In genomic region chr1:26177182-26177684, GRCh38 we compare ENCODE assay signal across 10 cellular contexts. TPM values are rescaled to one million over a fixed set of nuclear protein-coding genes. Genes with fewer than 3 reads are reported as not detected.
DNase-seq lines count a peak whose midpoint lies in the region; ATAC-seq and TF ChIP-seq lines count a peak whose summit lies in the region.
"Had no signal": no experiment of that assay in that cellular context is flagged by ENCODE, and none has a peak within 500 bp of the region (broad histone marks: within the 10 kb centered on the region; RNA-seq: fewer than 3 reads in every experiment).

TSS of gene CNKSR1 (plus strand) at chr1:26177491. CDS start at chr1:26177548, 57 bp downstream.

- H3K4me3 Mint-ChIP-seq in activated naive CD4-positive, alpha-beta T cell treated with anti-CD3 and anti-CD28 coated beads, Interleukin-2, amount 10 ng/mL, durations not matched to agents 7 days and 5 days = peak within 1 kb of the TSS; percentile 66
- peak within 1 kb of the TSS; percentile 56 for H3K4me3 Mint-ChIP-seq in activated CD4-positive, alpha-beta memory T cell treated with anti-CD3 and anti-CD28 coated beads for 36 hours
- H3K4me3 Mint-ChIP-seq: B cell had no signal

- DNase-seq in activated naive CD4-positive, alpha-beta T cell treated with anti-CD3 and anti-CD28 coated beads, Interleukin-2, amount 10 ng/mL, durations not matched to agents 7 days and 5 days = no peak
- DNase-seq in activated naive CD4-positive, alpha-beta T cell treated with Interleukin-2 at 50 U/mL for 16 hours = no peak
- no peak for DNase-seq in activated CD4-positive, alpha-beta memory T cell treated with anti-CD3 and anti-CD28 coated beads for 36 hours
- DNase-seq in left colon (peak; percentile 88 to 93), upper lobe of left lung (peak; percentile 90 to 91), GM03348 (ENCODE audit: low spot score) (no peak), tibial artery (no peak)
- DNase-seq: activated T-cell treated with anti-CD3 and anti-CD28 coated beads, Interleukin-2, amount 50 U/mL, for 48 hours had no signal

- H3K27me3 Mint-ChIP-seq in activated naive CD4-positive, alpha-beta T cell treated with anti-CD3 and anti-CD28 coated beads, Interleukin-2, amount 10 ng/mL, durations not matched to agents 7 days and 5 days = peaks cover 6% of the 10 kb centered on the region
- H3K27me3 Mint-ChIP-seq in activated CD4-positive, alpha-beta memory T cell treated with anti-CD3 and anti-CD28 coated beads for 36 hours = no peaks in the 10 kb centered on the region
- H3K27me3 Mint-ChIP-seq: B cell had no signal

- H3K4me3 ChIP-seq in upper lobe of left lung (peak within 1 kb of the TSS in 3 of 4 donors; percentile 41 to 42 (median 42)), tibial artery (no peak within 1 kb of the TSS)

- TF ChIP-seq EP300 in upper lobe of left lung (IDR thresholded peaks at IDR 0.05) = no peak

- H3K27ac Mint-ChIP-seq in activated naive CD4-positive, alpha-beta T cell treated with anti-CD3 and anti-CD28 coated beads, Interleukin-2, amount 10 ng/mL, durations not matched to agents 7 days and 5 days = no peak within 1 kb of the TSS
- no peak within 1 kb of the TSS for H3K27ac Mint-ChIP-seq in activated CD4-positive, alpha-beta memory T cell treated with anti-CD3 and anti-CD28 coated beads for 36 hours
- H3K27ac Mint-ChIP-seq: B cell had no signal

- no peaks in the 10 kb centered on the region for H3K36me3 Mint-ChIP-seq in activated naive CD4-positive, alpha-beta T cell treated with anti-CD3 and anti-CD28 coated beads, Interleukin-2, amount 10 ng/mL, durations not matched to agents 7 days and 5 days
- H3K36me3 Mint-ChIP-seq in activated CD4-positive, alpha-beta memory T cell treated with anti-CD3 and anti-CD28 coated beads for 36 hours = peaks cover 2% of the 10 kb centered on the region

- peak within 1 kb of the TSS; percentile 41 to 74 (median 58) for H3K27ac ChIP-seq in upper lobe of left lung
- no peak within 1 kb of the TSS for H3K27ac ChIP-seq in tibial artery

- peak in 2 of 4 donors; percentile 40 to 66 for TF ChIP-seq POLR2A in upper lobe of left lung (IDR thresholded peaks at IDR 0.05)

- peak; percentile 95 for ATAC-seq in left colon
- peak; percentile 81 to 95 for ATAC-seq in upper lobe of left lung (ENCODE audit: low FRiP score in 2 of 2)
- ATAC-seq in GM18858 (IDR thresholded peaks at IDR 0.05; ENCODE audit: unreplicated experiment) = no peak

- CTCF ChIA-PET in activated naive CD4-positive, alpha-beta T cell treated with anti-CD3 and anti-CD28 coated beads, Interleukin-2, amount 10 ng/mL, durations not matched to agents 7 days and 5 days (lab: Charles Lee) = interaction anchor here (1.2 kb wide), 1 partner anchor 99 kb away, joined by 4 read pairs; no protein-coding TSS in a partner anchor
- CTCF ChIA-PET in activated CD4-positive, alpha-beta memory T cell treated with anti-CD3 and anti-CD28 coated beads for 36 hours (lab: Charles Lee) = interaction anchor here (3.0 kb wide), 1 partner anchor 32 kb away, joined by 9 read pairs; no protein-coding TSS in a partner anchor

- intact Hi-C loops in activated CD4-positive, alpha-beta memory T cell treated with anti-CD3 and anti-CD28 coated beads for 36 hours (cut with micrococcal nuclease) = no loop called here
- intact Hi-C loops in left colon (cut with DNase I, micrococcal nuclease) (loop anchor here in 1 of 2 donors (10.0 kb wide), 1 partner anchor 58 kb away; the partner anchor contains the start of gene CEP85), tibial artery (cut with DNase I; ENCODE audit: low total_unique reads) (no loop called here)

- POLR2A ChIA-PET in activated CD4-positive, alpha-beta memory T cell treated with anti-CD3 and anti-CD28 coated beads for 36 hours (lab: Charles Lee) = interaction anchor here (0.8 kb wide), 1 partner anchor 75 kb away, joined by 3 read pairs; no protein-coding TSS in a partner anchor

- no peaks in the 10 kb centered on the region for H3K9me3 ChIP-seq in upper lobe of left lung
- no peaks in the 10 kb centered on the region for H3K9me3 ChIP-seq in tibial artery

- H3K4me1 Mint-ChIP-seq in activated naive CD4-positive, alpha-beta T cell treated with anti-CD3 and anti-CD28 coated beads, Interleukin-2, amount 10 ng/mL, durations not matched to agents 7 days and 5 days = peaks cover 2% of the 10 kb centered on the region
- peaks cover 5% of the 10 kb centered on the region for H3K4me1 Mint-ChIP-seq in activated CD4-positive, alpha-beta memory T cell treated with anti-CD3 and anti-CD28 coated beads for 36 hours (ENCODE audit: low read depth)
- H3K4me1 Mint-ChIP-seq: B cell had no signal

- no peaks in the 10 kb centered on the region for H3K9me3 Mint-ChIP-seq in activated naive CD4-positive, alpha-beta T cell treated with anti-CD3 and anti-CD28 coated beads, Interleukin-2, amount 10 ng/mL, durations not matched to agents 7 days and 5 days
- no peaks in the 10 kb centered on the region for H3K9me3 Mint-ChIP-seq in activated CD4-positive, alpha-beta memory T cell treated with anti-CD3 and anti-CD28 coated beads for 36 hours

- H3K4me1 ChIP-seq in upper lobe of left lung (peaks cover 0 to 8% (median 2%) of the 10 kb centered on the region in 4 donors), tibial artery (no peaks in the 10 kb centered on the region)

- peaks cover 0 to 12% (median 2%) of the 10 kb centered on the region in 4 donors for H3K36me3 ChIP-seq in upper lobe of left lung
- H3K36me3 ChIP-seq in tibial artery = peaks cover 0 to 17% (median 0%) of the 10 kb centered on the region in 3 donors

- TF ChIP-seq CTCF in upper lobe of left lung (IDR thresholded peaks at IDR 0.05) (peak in 1 of 6 experiments; percentile 38), tibial artery (IDR thresholded peaks at IDR 0.05) (no peak)

- no peaks in the 10 kb centered on the region for H3K27me3 ChIP-seq in upper lobe of left lung
- no peaks in the 10 kb centered on the region for H3K27me3 ChIP-seq in tibial artery

- 46 to 47% methylated on average over 5 to 21 of the region's 21 CpGs for WGBS in upper lobe of left lung, 2 donors

RNA-seq across cellular contexts. Expression of gene CNKSR1, which starts in this region (rescaled TPM):
- 1 to 10 TPM; 1.3 to 1.5 TPM for total RNA-seq in activated CD4-positive, alpha-beta memory T cell treated with anti-CD3 and anti-CD28 coated beads for 36 hours
- total RNA-seq in left colon (10 to 100 TPM; 37.3 to 45.6 TPM), upper lobe of left lung (10 to 100 TPM; 20.4 to 98.5 (median 43.1) TPM)

Comparison
In these comparisons a context has a peak if more than half of its experiments do, and no peak if none do; other contexts are left out.
1. RNA of gene CNKSR1 (total RNA-seq): 37.3 to 45.6 TPM in left colon and 20.4 to 98.5 TPM in upper lobe of left lung; 1.3 to 1.5 TPM in activated CD4-positive, alpha-beta memory T cell treated with anti-CD3 and anti-CD28 coated beads for 36 hours; every median in the first group is over 4 times any median in the second.
2. DNase-seq: peak in left colon (2 of 2) and upper lobe of left lung (2 of 2); none in activated naive CD4-positive, alpha-beta T cell treated with anti-CD3 and anti-CD28 coated beads, Interleukin-2, amount 10 ng/mL, durations not matched to agents 7 days and 5 days (single experiment), activated naive CD4-positive, alpha-beta T cell treated with Interleukin-2 at 50 U/mL for 16 hours (single experiment), activated CD4-positive, alpha-beta memory T cell treated with anti-CD3 and anti-CD28 coated beads for 36 hours (single experiment), GM03348 (single experiment) and tibial artery (0 of 2).
3. H3K27ac ChIP-seq: peak in upper lobe of left lung (4 of 4); none in tibial artery (0 of 2).
4. H3K4me3 ChIP-seq: peak in upper lobe of left lung (3 of 4); none in tibial artery (0 of 2).